In genomic region chr4:134278675-134279074, GRCh38 we compare ENCODE assay signal across 32 cellular contexts.
"Had no signal": no experiment of that assay in that cellular context is flagged by ENCODE, and none has a peak within 500 bp of the region (broad histone marks: within the 10 kb centered on the region; RNA-seq: fewer than 3 reads in every experiment).

No MANE protein-coding gene starts in this region.

- H3K27ac Mint-ChIP-seq: naive thymus-derived CD8-positive, alpha-beta T cell; T-helper 1 cell treated with Interleukin-12 subunit alpha and Interleukin-12 subunit beta and Interleukin-4 antibody, amounts not matched to agents 30 μg/mL and 1 μg/mL, for 36 hours had no signal

- H3K36me3 ChIP-seq: colonic mucosa, esophagus squamous epithelium, gastrocnemius medialis, sigmoid colon, suprapubic skin, tibial artery, upper lobe of right lung had no signal

- H3K4me1 ChIP-seq: body of pancreas, colonic mucosa, esophagus squamous epithelium, gastrocnemius medialis, parathyroid adenoma, psoas muscle, sigmoid colon, suprapubic skin, tibial artery, upper lobe of right lung had no signal

- DNase-seq: activated CD4-positive, alpha-beta T cell treated with anti-CD3 and anti-CD28 coated beads for 4 hours; activated CD4-positive, alpha-beta T cell treated with anti-CD3 and anti-CD28 coated beads, Interleukin-2, amount 50 U/mL, for 48 hours; activated CD8-positive, alpha-beta memory T cell treated with anti-CD3 and anti-CD28 coated beads, Interleukin-2, amount 50 U/mL, for 4 hours; activated gamma-delta T cell treated with Interleukin-2 at 50 U/mL for 16 hours; activated naive CD4-positive, alpha-beta T cell treated with anti-CD3 and anti-CD28 coated beads, Interleukin-2, amount 50 U/mL, for 16 hours; activated T-cell treated with anti-CD3 and anti-CD28 coated beads, Interleukin-2, amount 50 U/mL, for 1 hour; anterior cingulate cortex; body of pancreas; cerebellar nuclear complex; colonic mucosa; effector CD8-positive, alpha-beta T cell; esophagus squamous epithelium; gastrocnemius medialis; glutamatergic neuron; kidney; naive thymus-derived CD8-positive, alpha-beta T cell; nucleus accumbens; psoas muscle; sigmoid colon; stimulated activated CD4-positive, alpha-beta T cell treated with anti-CD3 and anti-CD28 coated beads, Interleukin-15, amount 100 ng/mL, for 24 hours; stimulated activated CD4-positive, alpha-beta T cell treated with anti-CD3 and anti-CD28 coated beads, Interleukin-2, amount 100 ng/mL, for 24 hours; stimulated activated naive CD4-positive, alpha-beta T cell; T-helper 9 cell; tibial artery; upper lobe of right lung had no signal

- H3K27me3 Mint-ChIP-seq: naive thymus-derived CD8-positive, alpha-beta T cell had no signal

- H3K27me3 ChIP-seq: body of pancreas, colonic mucosa, esophagus squamous epithelium, gastrocnemius medialis, sigmoid colon, suprapubic skin, tibial artery, upper lobe of right lung had no signal

- H3K4me3 ChIP-seq: body of pancreas, colonic mucosa, esophagus squamous epithelium, gastrocnemius medialis, psoas muscle, sigmoid colon, suprapubic skin, tibial artery, upper lobe of right lung had no signal

- FAIRE-seq: TTC549 had no signal

- H3K9ac ChIP-seq: parathyroid adenoma had no signal

- H3K36me3 Mint-ChIP-seq: naive thymus-derived CD8-positive, alpha-beta T cell had no signal

- H2AFZ ChIP-seq: parathyroid adenoma had no signal

- H3K79me2 ChIP-seq: parathyroid adenoma had no signal

- H3K4me3 Mint-ChIP-seq: naive thymus-derived CD8-positive, alpha-beta T cell; neural crest cell; T-helper 1 cell treated with Interleukin-12 subunit alpha and Interleukin-12 subunit beta and Interleukin-4 antibody, amounts not matched to agents 30 μg/mL and 1 μg/mL, for 36 hours had no signal

- H3K9me3 ChIP-seq: body of pancreas, colonic mucosa, esophagus squamous epithelium, gastrocnemius medialis, psoas muscle, suprapubic skin, upper lobe of right lung had no signal

- ATAC-seq: body of pancreas; gastrocnemius medialis; naive thymus-derived CD8-positive, alpha-beta T cell; psoas muscle; upper lobe of right lung had no signal

- H3K4me1 Mint-ChIP-seq: naive thymus-derived CD8-positive, alpha-beta T cell; neural crest cell had no signal

- H3K27ac ChIP-seq: body of pancreas, colonic mucosa, epithelial cell of prostate, esophagus squamous epithelium, gastrocnemius medialis, parathyroid adenoma, psoas muscle, sigmoid colon, suprapubic skin, tibial artery, upper lobe of right lung, VCaP had no signal
